Comparison of ENCODE assay signal across 1 cellular context in the genomic region with DNA sequence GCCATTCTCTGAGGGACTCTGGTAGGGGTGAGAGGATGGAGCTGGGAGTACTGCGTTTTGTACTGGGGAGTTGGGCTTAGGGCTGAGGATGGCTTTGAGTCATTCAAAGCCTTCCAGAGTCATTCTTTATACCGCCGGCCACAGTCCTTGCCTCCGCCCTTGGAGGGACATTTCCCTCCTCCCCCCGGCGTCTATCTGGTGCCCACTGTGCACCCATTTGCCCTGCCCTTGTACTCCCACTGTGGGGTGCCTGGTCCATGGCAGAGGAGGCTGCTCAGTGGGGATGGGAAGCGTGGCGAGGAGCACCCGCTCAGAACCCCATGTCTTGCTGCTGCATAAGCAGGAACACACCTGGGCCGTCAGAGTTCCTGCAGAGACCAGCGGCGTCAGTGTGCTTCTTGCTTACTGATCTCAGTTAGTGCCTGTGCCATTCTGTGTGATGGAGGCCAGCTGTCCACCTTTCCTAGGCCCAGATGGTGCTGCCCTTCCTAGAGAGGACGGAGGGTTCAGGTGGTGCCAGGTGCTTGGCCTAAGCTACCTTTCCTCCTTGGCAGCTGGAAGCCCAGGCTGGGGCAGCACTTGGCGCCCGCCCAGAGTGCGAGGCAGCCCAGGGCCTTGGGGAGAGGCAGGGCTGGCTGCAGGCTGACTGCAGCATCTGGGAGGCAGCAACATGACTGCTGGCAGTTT.
TF ChIP-seq lines count a peak whose summit lies in the region.

No MANE protein-coding gene starts in this region.

TF ChIP-seq in SK-N-SH, 30 proteins besides CTCF, POLR2A, EP300 and RAD21:
- TF ChIP-seq GATA2 (CRISPR knock-in tag; IDR thresholded peaks at IDR 0.05) (no peak), TAF1 (IDR thresholded peaks at IDR 0.05; ENCODE audit: borderline replicate concordance, low read depth, low read length) (no peak), EZH2phosphoT487 (IDR thresholded peaks at IDR 0.05; ENCODE audit: borderline replicate concordance, low read depth) (no peak), USF1 (IDR thresholded peaks at IDR 0.05; ENCODE audit: borderline replicate concordance, low read depth) (no peak), SIN3A (IDR thresholded peaks at IDR 0.05; ENCODE audit: borderline replicate concordance, low read depth, low read length) (no peak), MEF2A (IDR thresholded peaks at IDR 0.05; ENCODE audit: borderline replicate concordance, low read depth) (no peak)
